31 cellular contexts compared by ENCODE assay signal in the genomic region with DNA sequence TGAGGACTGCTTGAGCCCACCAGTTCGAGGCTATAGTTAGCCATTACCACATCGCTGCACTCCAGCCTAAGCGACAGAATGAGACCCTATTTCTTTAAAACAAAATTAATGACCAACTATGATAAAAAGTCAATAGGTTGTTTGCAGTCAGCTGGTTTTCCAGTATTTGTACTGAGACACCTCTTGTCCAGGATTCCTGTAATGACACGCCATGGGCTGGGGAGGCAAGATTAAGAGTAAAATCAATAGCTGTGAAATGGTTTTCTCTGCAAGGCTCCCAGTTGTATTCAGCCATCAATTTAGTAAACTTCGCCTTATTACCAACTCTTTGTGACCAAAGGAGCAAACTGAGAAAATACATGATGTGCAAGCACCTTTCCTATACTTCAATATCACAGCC. TPM values are rescaled to one million over a fixed set of nuclear protein-coding genes. Genes with fewer than 3 reads are reported as not detected.
DNase-seq lines count a peak whose midpoint lies in the region; ATAC-seq and TF ChIP-seq lines count a peak whose summit lies in the region.
"Had no signal": no experiment of that assay in that cellular context is flagged by ENCODE, and none has a peak within 500 bp of the region (broad histone marks: within the 10 kb centered on the region; RNA-seq: fewer than 3 reads in every experiment).

No MANE protein-coding gene starts in this region.

- peaks cover 98% of the 10 kb centered on the region for H3K79me2 ChIP-seq in SK-N-SH (ENCODE audit: insufficient read depth)

- H3K27ac Mint-ChIP-seq in natural killer cell, result peak overlapping the region; percentile 19 to 27
- peak overlapping the region in 1 of 2 donors; percentile 50 for H3K27ac Mint-ChIP-seq in natural killer cell treated with Interleukin-12 subunit alpha and Interleukin-12 subunit beta and Interleukin-15 and Interleukin-18, amount 100 ng/mL, for 72 hours
- peak overlapping the region; percentile 16 for H3K27ac Mint-ChIP-seq in stimulated activated naive B cell treated with anti-CD40 and anti-IgM and Interleukin-4, amounts not matched to agents 10 μg/mL and 1 μg/mL and 100 μg/mL, for 72 hours
- H3K27ac Mint-ChIP-seq: B cell had no signal

- no peak for TF ChIP-seq EP300 in SK-N-SH (IDR thresholded peaks at IDR 0.05; ENCODE audit: borderline replicate concordance in 1 of 2, low read depth in 1 of 2, low read length in 1 of 2)

- no peak overlapping the region for H3K4me2 ChIP-seq in SK-N-SH

- no peak overlapping the region for H3K9ac ChIP-seq in SK-N-SH

- no peaks in the 10 kb centered on the region for H3K36me3 Mint-ChIP-seq in natural killer cell
- H3K36me3 Mint-ChIP-seq in natural killer cell treated with Interleukin-12 subunit alpha and Interleukin-12 subunit beta and Interleukin-15 and Interleukin-18, amount 100 ng/mL, for 72 hours, result peaks cover 6% of the 10 kb centered on the region
- H3K36me3 Mint-ChIP-seq in stimulated activated naive B cell treated with anti-CD40 and anti-IgM and Interleukin-4, amounts not matched to agents 10 μg/mL and 1 μg/mL and 100 μg/mL, for 72 hours, result peaks cover 33 to 55% of the 10 kb centered on the region in 2 donors

- ATAC-seq in natural killer cell, result no peak
- ATAC-seq in natural killer cell treated with Interleukin-12 subunit alpha and Interleukin-12 subunit beta and Interleukin-15 and Interleukin-18, amount 100 ng/mL, for 72 hours, result no peak
- ATAC-seq in right lobe of liver, result peak in 3 of 4 donors; percentile 33 to 65 (median 54)
- no peak for ATAC-seq in stimulated activated naive B cell treated with anti-CD40 and anti-IgM and Interleukin-4, amounts not matched to agents 10 μg/mL and 1 μg/mL and 100 μg/mL, for 72 hours (replicated peaks)
- ATAC-seq: K562, left lobe of liver, sciatic nerve had no signal

- H2AFZ ChIP-seq in SK-N-SH (ENCODE audit: low read depth), result no peak overlapping the region

- H3K27me3 Mint-ChIP-seq in natural killer cell (ENCODE audit: low read depth in 2 of 2), result no peaks in the 10 kb centered on the region
- no peaks in the 10 kb centered on the region for H3K27me3 Mint-ChIP-seq in natural killer cell treated with Interleukin-12 subunit alpha and Interleukin-12 subunit beta and Interleukin-15 and Interleukin-18, amount 100 ng/mL, for 72 hours
- no peaks in the 10 kb centered on the region for H3K27me3 Mint-ChIP-seq in stimulated activated naive B cell treated with anti-CD40 and anti-IgM and Interleukin-4, amounts not matched to agents 10 μg/mL and 1 μg/mL and 100 μg/mL, for 72 hours
- H3K27me3 Mint-ChIP-seq: B cell had no signal

- no peak for DNase-seq in natural killer cell
- DNase-seq in natural killer cell treated with Interleukin-12 subunit alpha and Interleukin-12 subunit beta and Interleukin-15 and Interleukin-18, amount 100 ng/mL, for 72 hours (ENCODE audit: low spot score), result no peak
- DNase-seq in RWPE1 (ENCODE audit: low spot score), result no peak
- no peak for DNase-seq in right lobe of liver
- DNase-seq in stimulated activated naive B cell treated with anti-CD40 and anti-IgM and Interleukin-4, amounts not matched to agents 10 μg/mL and 1 μg/mL and 100 μg/mL, for 72 hours, result no peak
- DNase-seq in amygdala (lab: John Stamatoyannopoulos, UW), result no peak
- no peak for DNase-seq in NCI-H2196 treated with DMSO at 0.1 percent for 48 hours (lab: John Stamatoyannopoulos, UW; ENCODE audit: unreplicated experiment)
- no peak for DNase-seq in SK-N-SH
- DNase-seq: activated CD4-positive, alpha-beta T cell treated with anti-CD3 and anti-CD28 coated beads, Interleukin-2, amount 50 U/mL, for 4 hours; activated CD4-positive, CD25-positive, alpha-beta regulatory T cell; activated effector memory CD4-positive, alpha-beta T cell treated with anti-CD3 and anti-CD28 coated beads, Interleukin-2, amount 50 U/mL, for 16 hours; Caco-2; DMS79; effector memory CD4-positive, alpha-beta T cell; GDM1; H9; NCI-H1092; NCI-H1694 treated with DMSO at 0.1 percent for 48 hours; NCI-H446 treated with DMSO at 0.1 percent for 48 hours; NCI-H82; stimulated activated CD4-positive, alpha-beta T cell treated with anti-CD3 and anti-CD28 coated beads, Interleukin-12 subunit alpha, Interleukin-12 subunit beta, amount 100 ng/mL, for 4 hours; stimulated activated CD4-positive, alpha-beta T cell treated with anti-CD3 and anti-CD28 coated beads, Interleukin-4, amount 100 ng/mL, for 1 hour; substantia nigra; T-helper 1 cell; trophoblast cell had no signal

- no peak for TF ChIP-seq POLR2A in right lobe of liver (IDR thresholded peaks at IDR 0.05)

- peaks cover 69 to 71% of the 10 kb centered on the region in 2 donors for H3K4me1 Mint-ChIP-seq in natural killer cell
- H3K4me1 Mint-ChIP-seq in natural killer cell treated with Interleukin-12 subunit alpha and Interleukin-12 subunit beta and Interleukin-15 and Interleukin-18, amount 100 ng/mL, for 72 hours (ENCODE audit: low read depth in 2 of 2), result peaks cover 61 to 73% of the 10 kb centered on the region in 2 donors
- H3K4me1 Mint-ChIP-seq in stimulated activated naive B cell treated with anti-CD40 and anti-IgM and Interleukin-4, amounts not matched to agents 10 μg/mL and 1 μg/mL and 100 μg/mL, for 72 hours, result peaks cover 66 to 99% of the 10 kb centered on the region in 2 donors

- H3K4me1 ChIP-seq in right lobe of liver (peaks cover 0 to 25% (median 12%) of the 10 kb centered on the region in 4 donors), SK-N-SH (ENCODE audit: control insufficient read depth in 1 of 2, insufficient read depth in 2 of 2, low read depth in 1 of 2, low read length in 1 of 2) (peaks cover 0 to 25% of the 10 kb centered on the region in 2 experiments; a peak in 2 of 4 replicates)

- WGBS in right lobe of liver (ENCODE audit: insufficient coverage, low coverage, low lambda C conversion rate, missing lambda C conversion rate), result 85% methylated on average over 4 of the region's 5 CpGs
- 97% methylated on average over 5 of the region's 5 CpGs for WGBS in SK-N-SH (ENCODE audit: low lambda C conversion rate)

- no peaks in the 10 kb centered on the region for H3K9me3 ChIP-seq in right lobe of liver
- no peaks in the 10 kb centered on the region for H3K9me3 ChIP-seq in SK-N-SH
- H3K9me3 ChIP-seq: Caco-2, prostate gland had no signal

- H4K20me1 ChIP-seq in SK-N-SH (ENCODE audit: insufficient read depth), result peaks cover 68% of the 10 kb centered on the region

- H3K9me3 Mint-ChIP-seq in natural killer cell, result no peaks in the 10 kb centered on the region
- H3K9me3 Mint-ChIP-seq in natural killer cell treated with Interleukin-12 subunit alpha and Interleukin-12 subunit beta and Interleukin-15 and Interleukin-18, amount 100 ng/mL, for 72 hours, result peaks cover 3% of the 10 kb centered on the region
- H3K9me3 Mint-ChIP-seq in stimulated activated naive B cell treated with anti-CD40 and anti-IgM and Interleukin-4, amounts not matched to agents 10 μg/mL and 1 μg/mL and 100 μg/mL, for 72 hours, result peaks cover 3 to 6% of the 10 kb centered on the region in 2 donors

- no peak for TF ChIP-seq RAD21 in SK-N-SH (IDR thresholded peaks at IDR 0.05; ENCODE audit: low read length)

- H3K27me3 ChIP-seq in right lobe of liver (no peaks in the 10 kb centered on the region), SK-N-SH (ENCODE audit: insufficient read depth) (no peaks in the 10 kb centered on the region)

- intact Hi-C loops in natural killer cell (cut with micrococcal nuclease) (no loop called here), right lobe of liver (cut with DNase I) (no loop called here)

- peak overlapping the region; percentile 15; the same call in 1 of the 2 replicates for H3K27ac ChIP-seq in RWPE1
- H3K27ac ChIP-seq in right lobe of liver, result no peak overlapping the region
- H3K27ac ChIP-seq in SK-N-SH (ENCODE audit: low read depth in 2 of 2, low read length in 1 of 2), result no peak overlapping the region
- H3K27ac ChIP-seq: coronary artery, prostate gland had no signal

- CTCF ChIA-PET in RWPE1 (lab: Yijun Ruan, JAX), result no interaction called here
- CTCF ChIA-PET in SK-N-SH (lab: Yijun Ruan, JAX), result interaction anchor here (1.5 kb wide), 1 partner anchor 295 kb away, joined by 3 read pairs; no protein-coding TSS in a partner anchor

- POLR2A ChIA-PET in RWPE1 (lab: Yijun Ruan, JAX; ENCODE audit: low non-redundant PET), result no interaction called here
- POLR2A ChIA-PET in SK-N-SH (lab: Yijun Ruan, JAX), result no interaction called here

- H3K36me3 ChIP-seq in right lobe of liver (peaks cover 0 to 2% (median 0%) of the 10 kb centered on the region in 4 donors), SK-N-SH (replicated peaks in 1 of 2; ENCODE audit: control insufficient read depth in 1 of 2, insufficient read depth in 2 of 2, low read length in 1 of 2) (peaks cover 0 to 5% of the 10 kb centered on the region in 2 experiments)
- H3K36me3 ChIP-seq: prostate gland had no signal

- H3K9me2 ChIP-seq in SK-N-SH, result no peaks in the 10 kb centered on the region

- H3K4me3 Mint-ChIP-seq in natural killer cell, result no peak overlapping the region
- H3K4me3 Mint-ChIP-seq in natural killer cell treated with Interleukin-12 subunit alpha and Interleukin-12 subunit beta and Interleukin-15 and Interleukin-18, amount 100 ng/mL, for 72 hours, result no peak overlapping the region
- no peak overlapping the region for H3K4me3 Mint-ChIP-seq in stimulated activated naive B cell treated with anti-CD40 and anti-IgM and Interleukin-4, amounts not matched to agents 10 μg/mL and 1 μg/mL and 100 μg/mL, for 72 hours
- H3K4me3 Mint-ChIP-seq: B cell, H9 had no signal

- H3K4me3 ChIP-seq in right lobe of liver (no peak overlapping the region), SK-N-SH (ENCODE audit: low read depth in 2 of 2, low read length in 1 of 2) (no peak overlapping the region)
- H3K4me3 ChIP-seq: coronary artery, K562, prostate gland had no signal

- H3F3A ChIP-seq in SK-N-SH (replicated peaks; ENCODE audit: insufficient read depth), result no peaks in the 10 kb centered on the region

- no peak for TF ChIP-seq CTCF in natural killer cell (IDR thresholded peaks at IDR 0.05)
- no peak for TF ChIP-seq CTCF in RWPE1 (conservative IDR thresholded peaks at IDR 0.05; ENCODE audit: low read depth)
- TF ChIP-seq CTCF in right lobe of liver (IDR thresholded peaks at IDR 0.05), result no peak
- no peak for TF ChIP-seq CTCF in SK-N-SH (IDR thresholded peaks at IDR 0.05)

TF ChIP-seq in SK-N-SH, 30 proteins besides CTCF, POLR2A, EP300 and RAD21 (continues in another document):
- TF ChIP-seq POLR2AphosphoS5 (IDR thresholded peaks at IDR 0.05; ENCODE audit: low read depth, low read length), result no peak
- TF ChIP-seq MXI1 (IDR thresholded peaks at IDR 0.05; ENCODE audit: low read depth, low read length), result no peak

RNA-seq across cellular contexts. Expression of a gene that starts 29.5 kb away (rescaled TPM):
- total RNA-seq in natural killer cell, result 10 to 100 TPM; 64.5 to 78.4 (median 70.4) TPM
- 10 to 100 TPM; 73.0 to 90.1 TPM for total RNA-seq in natural killer cell treated with Interleukin-12 subunit alpha and Interleukin-12 subunit beta and Interleukin-15 and Interleukin-18, amount 100 ng/mL, for 72 hours
- 10 to 100 TPM; 14.8 to 40.8 (median 28.6) TPM for total RNA-seq in right lobe of liver
- 17.1 and 30.5 TPM in 2 replicates for polyA plus RNA-seq in SK-N-SH (2012; rRNA removed)
- 37.7 and 54.1 TPM in 2 replicates for polyA plus RNA-seq in SK-N-SH (2012; cell fraction: cytosol; rRNA removed)
- 25.0 and 27.8 TPM in 2 replicates for polyA plus RNA-seq in SK-N-SH (2012; cell fraction: nucleus; rRNA removed)

Comparison
In these comparisons a context has a peak if more than half of its experiments do, and no peak if none do; other contexts are left out.
1. ATAC-seq: peak in right lobe of liver (3 of 4); none in natural killer cell (0 of 3), natural killer cell treated with Interleukin-12 subunit alpha and Interleukin-12 subunit beta and Interleukin-15 and Interleukin-18, amount 100 ng/mL, for 72 hours (0 of 2) and stimulated activated naive B cell treated with anti-CD40 and anti-IgM and Interleukin-4, amounts not matched to agents 10 μg/mL and 1 μg/mL and 100 μg/mL, for 72 hours (0 of 2).